In the genomic region with DNA sequence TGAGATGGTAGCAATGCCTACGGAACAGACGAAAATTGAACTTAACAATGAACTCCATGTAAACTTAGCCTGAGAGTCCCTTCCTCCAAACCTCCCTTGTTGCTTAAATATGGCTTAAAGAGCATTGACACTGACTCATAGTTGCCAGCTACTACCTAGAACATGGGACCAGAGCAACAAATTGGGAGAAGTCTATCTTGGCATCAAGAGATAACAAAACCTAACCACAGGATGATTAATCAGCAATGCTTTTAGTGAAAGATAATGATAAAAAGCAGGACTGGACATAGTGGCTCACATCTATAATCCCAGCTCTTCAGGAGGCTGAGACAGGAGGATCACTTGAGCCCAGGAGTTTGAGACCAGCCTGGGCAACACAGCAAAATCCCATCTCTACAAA, we compare ENCODE assay signal across 22 cellular contexts.
DNase-seq lines count a peak whose midpoint lies in the region; ATAC-seq and TF ChIP-seq lines count a peak whose summit lies in the region.
"Had no signal": no experiment of that assay in that cellular context is flagged by ENCODE, and none has a peak within 500 bp of the region (broad histone marks: within the 10 kb centered on the region; RNA-seq: fewer than 3 reads in every experiment).

No MANE protein-coding gene starts in this region.

- POLR2A ChIA-PET in IMR-90 (lab: Charles Lee; ENCODE audit: unreplicated experiment): no interaction called here

- H3K4me3 ChIP-seq in IMR-90 (ENCODE audit: insufficient read depth, low read depth, low read length) (no peak overlapping the region), colonic mucosa (no peak overlapping the region)
- H3K4me3 ChIP-seq: BLaER1 treated with 17β-estradiol and CSF1 and Interleukin-3, amounts not matched to agents 10 nM and 100 nM; Peyer's patch; SJSA1 had no signal

- H3K56ac ChIP-seq in IMR-90 (ENCODE audit: extremely low read depth, insufficient read depth, low read length): no peak overlapping the region

- no peak overlapping the region for H4K91ac ChIP-seq in IMR-90 (ENCODE audit: insufficient read depth, low read depth, low read length)

- in situ Hi-C loops in IMR-90 (cut with MboI; ENCODE audit: low sequenced_read_pairs): no loop called here

- no peak for TF ChIP-seq RAD21 in IMR-90 (IDR thresholded peaks at IDR 0.05; ENCODE audit: low read length)

- TF ChIP-seq CTCF in IMR-90 (conservative IDR thresholded peaks at IDR 0.05; ENCODE audit: low read depth, low read length): no peak
- no peak for TF ChIP-seq CTCF in colonic mucosa (IDR thresholded peaks at IDR 0.05)

- CTCF ChIA-PET in IMR-90 (lab: Yijun Ruan, JAX): no interaction called here

- H2AFZ ChIP-seq in IMR-90 (replicated peaks; ENCODE audit: low read length, poor library complexity): no peak overlapping the region

- no peak overlapping the region for H3K27ac ChIP-seq in IMR-90 (ENCODE audit: insufficient read depth, low read length)
- no peak overlapping the region for H3K27ac ChIP-seq in colonic mucosa
- H3K27ac ChIP-seq: BLaER1 treated with 17β-estradiol and CSF1 and Interleukin-3, amounts not matched to agents 10 nM and 100 nM; Peyer's patch; SJSA1 had no signal

- H4K5ac ChIP-seq in IMR-90 (ENCODE audit: low read depth, low read length): no peak overlapping the region

- no peak overlapping the region for H2AK9ac ChIP-seq in IMR-90 (replicated peaks; ENCODE audit: low read depth, low read length, poor library complexity)

- no peak overlapping the region for H3K18ac ChIP-seq in IMR-90 (ENCODE audit: low read depth, low read length)

- no peak overlapping the region for H2BK15ac ChIP-seq in IMR-90 (ENCODE audit: low read depth, low read length)

- DNase-seq in EL: peak; percentile 30
- DNase-seq in IMR-90: peak; percentile 2
- peak; percentile 33 for DNase-seq in RPMI7951 (ENCODE audit: low read depth)
- peak; percentile 30 for DNase-seq in iris pigment epithelial cell (ENCODE audit: low read depth)
- DNase-seq in stimulated activated CD4-positive, alpha-beta T cell treated with anti-CD3 and anti-CD28 coated beads, Interleukin-4, amount 100 ng/mL, for 1 hour: no peak
- no peak for DNase-seq in foreskin melanocyte
- DNase-seq in colonic mucosa: no peak
- DNase-seq: Caco-2; CD4-positive, alpha-beta memory T cell; DMS 273 treated with DMSO at 0.1 percent for 48 hours; DMS79 treated with DMSO at 0.1 percent for 48 hours; NCI-H1048; NCI-H1417 treated with DMSO at 0.1 percent for 48 hours; NCI-H187; NCI-H2227 treated with DMSO at 0.1 percent for 48 hours; NCI-H510A treated with DMSO at 0.1 percent for 48 hours; NCI-H748 treated with DMSO at 0.1 percent for 48 hours; Peyer's patch had no signal

- H3K4ac ChIP-seq in IMR-90 (ENCODE audit: low read depth, low read length): no peak overlapping the region

- H3K9ac ChIP-seq in IMR-90 (ENCODE audit: low read depth, low read length) (no peak overlapping the region), colonic mucosa (ENCODE audit: low read depth in 2 of 2, low read length in 2 of 2) (no peak overlapping the region)
- H3K9ac ChIP-seq: BLaER1 treated with 17β-estradiol and CSF1 and Interleukin-3, amounts not matched to agents 10 nM and 100 nM had no signal

- H3K4me1 ChIP-seq in IMR-90 (ENCODE audit: control insufficient read depth, insufficient read depth, low read length): no peaks in the 10 kb centered on the region
- no peaks in the 10 kb centered on the region for H3K4me1 ChIP-seq in colonic mucosa
- H3K4me1 ChIP-seq: BLaER1 treated with 17β-estradiol and CSF1 and Interleukin-3, amounts not matched to agents 10 nM and 100 nM; Caco-2; Peyer's patch had no signal

- intact Hi-C loops in IMR-90 (cut with micrococcal nuclease) (no loop called here), colonic mucosa (cut with DNase I) (no loop called here)

- H3K9me3 ChIP-seq in IMR-90 (ENCODE audit: control insufficient read depth, insufficient read depth, low read length) (peaks cover 13% of the 10 kb centered on the region), colonic mucosa (no peaks in the 10 kb centered on the region)

- no peak overlapping the region for H2AK5ac ChIP-seq in IMR-90 (ENCODE audit: low read depth, low read length)

- ATAC-seq in IMR-90 (ENCODE audit: low read depth): no peak
- ATAC-seq: HCT116, Right ventricle myocardium inferior had no signal

- H3K36me3 ChIP-seq in IMR-90 (ENCODE audit: control insufficient read depth, insufficient read depth, low read length): no peaks in the 10 kb centered on the region
- H3K36me3 ChIP-seq in colonic mucosa: no peaks in the 10 kb centered on the region
- H3K36me3 ChIP-seq: BLaER1 treated with 17β-estradiol and CSF1 and Interleukin-3, amounts not matched to agents 10 nM and 100 nM; Peyer's patch; SJSA1 had no signal

- H2BK5ac ChIP-seq in IMR-90 (ENCODE audit: low read depth, low read length, poor library complexity, severe bottlenecking): no peak overlapping the region

- WGBS in IMR-90 (ENCODE audit: extremely low coverage in 2 of 2, insufficient read length in 1 of 2), 2 experiments: no CpG with 5 or more reads among the region's 2 CpGs

- no peaks in the 10 kb centered on the region for H4K20me1 ChIP-seq in IMR-90 (ENCODE audit: insufficient read depth, low read length)
- H4K20me1 ChIP-seq: BLaER1 treated with 17β-estradiol and CSF1 and Interleukin-3, amounts not matched to agents 10 nM and 100 nM had no signal

- no peak overlapping the region for H2BK120ac ChIP-seq in IMR-90 (ENCODE audit: low read depth, low read length)

- no peak overlapping the region for H3K4me2 ChIP-seq in IMR-90 (ENCODE audit: low read depth, low read length)
- H3K4me2 ChIP-seq: BLaER1 treated with 17β-estradiol and CSF1 and Interleukin-3, amounts not matched to agents 10 nM and 100 nM had no signal

- dilution Hi-C loops in IMR-90 (cut with HindIII; ENCODE audit: low sequenced_read_pairs, unreplicated experiment): no loop called here

- H3K27me3 ChIP-seq in IMR-90 (ENCODE audit: control insufficient read depth, insufficient read depth, low read length): no peaks in the 10 kb centered on the region
- no peaks in the 10 kb centered on the region for H3K27me3 ChIP-seq in colonic mucosa
- H3K27me3 ChIP-seq: BLaER1 treated with 17β-estradiol and CSF1 and Interleukin-3, amounts not matched to agents 10 nM and 100 nM; Peyer's patch; SJSA1 had no signal

- no peak for TF ChIP-seq POLR2A in IMR-90 (IDR thresholded peaks at IDR 0.05; ENCODE audit: low read depth, low read length)

- no peak overlapping the region for H2BK20ac ChIP-seq in IMR-90 (ENCODE audit: low read depth, low read length)

- no peaks in the 10 kb centered on the region for H3K79me1 ChIP-seq in IMR-90 (ENCODE audit: low read depth in 1 of 2, low read length in 2 of 2)

- no peak overlapping the region for H3K23ac ChIP-seq in IMR-90 (ENCODE audit: low read depth, low read length)

- H4K8ac ChIP-seq in IMR-90 (ENCODE audit: low read depth in 2 of 2, low read length in 2 of 2): no peak overlapping the region

- no peak overlapping the region for H3K14ac ChIP-seq in IMR-90 (replicated peaks; ENCODE audit: low read depth, low read length)

- BruUV-seq in IMR-90 (replicated peaks; lab: Mats Ljungman, UMichigan): no TSS peak

- H3K9me1 ChIP-seq in IMR-90 (ENCODE audit: insufficient read depth, low read length): no peaks in the 10 kb centered on the region; the same call in 1 of the 2 replicates

TF ChIP-seq in IMR-90, 13 proteins besides CTCF, POLR2A, EP300 and RAD21:
- TF ChIP-seq MAZ (IDR thresholded peaks at IDR 0.05; ENCODE audit: borderline replicate concordance, low read depth, low read length): no peak
- TF ChIP-seq CEBPB (IDR thresholded peaks at IDR 0.05; ENCODE audit: low read depth, low read length): no peak
- TF ChIP-seq CHD1 (IDR thresholded peaks at IDR 0.05; ENCODE audit: low read depth, low read length): no peak
- TF ChIP-seq FOS (IDR thresholded peaks at IDR 0.05; ENCODE audit: low read depth, low read length): no peak
- no peak for TF ChIP-seq RCOR1 (IDR thresholded peaks at IDR 0.05; ENCODE audit: insufficient replicate concordance, low read length)
- TF ChIP-seq, protein P1, sequence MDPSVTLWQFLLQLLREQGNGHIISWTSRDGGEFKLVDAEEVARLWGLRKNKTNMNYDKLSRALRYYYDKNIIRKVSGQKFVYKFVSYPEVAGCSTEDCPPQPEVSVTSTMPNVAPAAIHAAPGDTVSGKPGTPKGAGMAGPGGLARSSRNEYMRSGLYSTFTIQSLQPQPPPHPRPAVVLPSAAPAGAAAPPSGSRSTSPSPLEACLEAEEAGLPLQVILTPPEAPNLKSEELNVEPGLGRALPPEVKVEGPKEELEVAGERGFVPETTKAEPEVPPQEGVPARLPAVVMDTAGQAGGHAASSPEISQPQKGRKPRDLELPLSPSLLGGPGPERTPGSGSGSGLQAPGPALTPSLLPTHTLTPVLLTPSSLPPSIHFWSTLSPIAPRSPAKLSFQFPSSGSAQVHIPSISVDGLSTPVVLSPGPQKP (IDR thresholded peaks at IDR 0.05; ENCODE audit: borderline replicate concordance, low read depth, low read length): no peak
- TF ChIP-seq MXI1 (IDR thresholded peaks at IDR 0.05; ENCODE audit: borderline replicate concordance, low read depth, low read length): no peak
- no peak for TF ChIP-seq MAFK (IDR thresholded peaks at IDR 0.05; ENCODE audit: low read depth, low read length)
- TF ChIP-seq SMC3 (IDR thresholded peaks at IDR 0.05; ENCODE audit: low read depth, low read length): no peak
TF ChIP-seq in IMR-90: peak in this region for 0.

Comparison
In these comparisons a context has a peak if more than half of its experiments do, and no peak if none do; other contexts are left out.
1. DNase-seq: peak in EL (single experiment), IMR-90 (single experiment), RPMI7951 (single experiment) and iris pigment epithelial cell (single experiment); none in stimulated activated CD4-positive, alpha-beta T cell treated with anti-CD3 and anti-CD28 coated beads, Interleukin-4, amount 100 ng/mL, for 1 hour (single experiment), foreskin melanocyte (single experiment) and colonic mucosa (single experiment).